In the genomic region with DNA sequence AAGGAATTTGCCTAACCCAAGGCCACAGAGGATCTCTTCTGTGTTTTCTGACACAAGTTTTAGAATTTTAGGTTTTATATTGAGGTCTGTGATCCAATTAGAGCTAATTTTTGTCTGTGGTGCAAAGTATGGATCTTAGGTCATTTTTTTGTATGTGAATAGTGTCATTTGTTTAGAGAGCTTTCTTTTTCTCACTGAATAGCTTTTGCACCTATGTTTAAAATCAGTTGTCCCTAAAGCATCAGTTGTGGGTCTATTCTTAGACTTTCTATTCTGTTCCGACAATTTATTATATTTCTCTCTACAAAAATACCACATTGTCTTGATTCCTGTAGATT, we compare ENCODE assay signal across 8 cellular contexts. TPM values are rescaled to one million over a fixed set of nuclear protein-coding genes. Genes with fewer than 3 reads are reported as not detected.
DNase-seq lines count a peak whose midpoint lies in the region; ATAC-seq and TF ChIP-seq lines count a peak whose summit lies in the region.

No MANE protein-coding gene starts in this region.

- intact Hi-C loops in CD4-positive, alpha-beta T cell (cut with DNase I, micrococcal nuclease): loop anchor here (2.0 to 10.0 kb wide), 2 partner anchors 40 to 410 kb away; a partner anchor contains a TSS
- intact Hi-C loops in PC-3 (cut with micrococcal nuclease): no loop called here

- ATAC-seq in CD4-positive, alpha-beta T cell (ENCODE audit: poor library complexity): no peak
- peak; percentile 1 for ATAC-seq in GM21576 (IDR thresholded peaks at IDR 0.05; ENCODE audit: unreplicated experiment)
- no peak for ATAC-seq in PC-3

- peak overlapping the region; percentile 41 for H3K27ac ChIP-seq in CD4-positive, alpha-beta T cell (ENCODE audit: low read depth, low read length)
- no peak overlapping the region for H3K27ac ChIP-seq in PC-3 (ENCODE audit: low read length)
- H3K27ac ChIP-seq in smooth muscle cell (ENCODE audit: low read depth): peak overlapping the region; percentile 72

- WGBS in smooth muscle cell (ENCODE audit: low lambda C conversion rate): 53% methylated on average over 1 of the region's 1 CpG

- H3K4me3 Mint-ChIP-seq in CD4-positive, alpha-beta T cell: peak overlapping the region; percentile 91

- H4K20me1 ChIP-seq in PC-3 (ENCODE audit: low read length): no peaks in the 10 kb centered on the region
- peaks cover 31% of the 10 kb centered on the region for H4K20me1 ChIP-seq in smooth muscle cell (ENCODE audit: low read depth)

- BruUV-seq in PC-3 (replicated peaks; lab: Mats Ljungman, UMichigan): TSS peak; percentile 52

- H3K79me2 ChIP-seq in PC-3 (ENCODE audit: low read length) (peaks cover 36% of the 10 kb centered on the region), smooth muscle cell (ENCODE audit: low read depth) (peaks cover 21% of the 10 kb centered on the region)

- H3K36me3 ChIP-seq in PC-3 (ENCODE audit: low read depth, low read length) (no peaks in the 10 kb centered on the region; the same call in none of the 2 replicates), smooth muscle cell (ENCODE audit: low read depth) (no peaks in the 10 kb centered on the region)

- H3K27me3 Mint-ChIP-seq in CD4-positive, alpha-beta T cell: no peaks in the 10 kb centered on the region

- no peaks in the 10 kb centered on the region for H3K9me3 ChIP-seq in CD4-positive, alpha-beta T cell (ENCODE audit: control insufficient read depth, low read length)
- no peaks in the 10 kb centered on the region for H3K9me3 ChIP-seq in PC-3 (ENCODE audit: low read length)
- no peaks in the 10 kb centered on the region for H3K9me3 ChIP-seq in smooth muscle cell (replicated peaks; ENCODE audit: low read depth)

- H3K36me3 Mint-ChIP-seq in CD4-positive, alpha-beta T cell (ENCODE audit: low read depth): peaks cover 40% of the 10 kb centered on the region

- H3K4me2 ChIP-seq in PC-3 (ENCODE audit: low read length) (peak overlapping the region; percentile 92), smooth muscle cell (peak overlapping the region; percentile 94)

- H3K9ac ChIP-seq in PC-3 (ENCODE audit: low read length) (peak overlapping the region; percentile 90; the same call in 1 of the 2 replicates), smooth muscle cell (ENCODE audit: low read depth) (peak overlapping the region; percentile 54)

- TF ChIP-seq CTCF in CD4-positive, alpha-beta T cell (IDR thresholded peaks at IDR 0.05): no peak
- TF ChIP-seq CTCF in PC-3 (conservative IDR thresholded peaks at IDR 0.05; ENCODE audit: low read depth, low read length): no peak
- TF ChIP-seq CTCF in fibroblast of pulmonary artery (IDR thresholded peaks at IDR 0.05; ENCODE audit: low read length, missing control alignments): no peak
- no peak for TF ChIP-seq CTCF in smooth muscle cell (IDR thresholded peaks at IDR 0.05; ENCODE audit: borderline replicate concordance, insufficient read depth, poor library complexity, severe bottlenecking)

- POLR2A ChIA-PET in CD4-positive, alpha-beta T cell (lab: Charles Lee): interaction anchor here (0.8 to 3.4 kb wide), 10 partner anchors 40 to 367 kb away, joined by 3 to 55 read pairs (median 4); a partner anchor contains a TSS
- POLR2A ChIA-PET in PC-3 (lab: Charles Lee; ENCODE audit: unreplicated experiment): no interaction called here

- peak overlapping the region; percentile 88 for H3K27ac Mint-ChIP-seq in CD4-positive, alpha-beta T cell

- peaks cover 32% of the 10 kb centered on the region for H3K4me1 ChIP-seq in PC-3 (ENCODE audit: insufficient read depth, low read length)
- peaks cover 9% of the 10 kb centered on the region for H3K4me1 ChIP-seq in smooth muscle cell (ENCODE audit: low read depth)

- no peaks in the 10 kb centered on the region for H3K9me3 Mint-ChIP-seq in CD4-positive, alpha-beta T cell

- no peaks in the 10 kb centered on the region for H3K27me3 ChIP-seq in CD4-positive, alpha-beta T cell (ENCODE audit: control insufficient read depth, insufficient read depth, low read length)
- H3K27me3 ChIP-seq in PC-3 (ENCODE audit: low read length): no peaks in the 10 kb centered on the region
- H3K27me3 ChIP-seq in smooth muscle cell (ENCODE audit: low read depth): no peaks in the 10 kb centered on the region

- H3K4me1 Mint-ChIP-seq in CD4-positive, alpha-beta T cell (ENCODE audit: low read depth): peaks cover 53% of the 10 kb centered on the region

- H2AFZ ChIP-seq in PC-3 (ENCODE audit: low read length): peak overlapping the region; percentile 97
- peak overlapping the region; percentile 54 for H2AFZ ChIP-seq in smooth muscle cell (ENCODE audit: low read depth)

- H3K4me3 ChIP-seq in PC-3 (ENCODE audit: low read length) (peak overlapping the region; percentile 86), fibroblast of pulmonary artery (replicated peaks; ENCODE audit: low read depth, low read length) (peak overlapping the region; percentile 93), smooth muscle cell (peak overlapping the region; percentile 92)

- H3K9me2 ChIP-seq in PC-3 (replicated peaks; ENCODE audit: low read length): no peaks in the 10 kb centered on the region

- CTCF ChIA-PET in CD4-positive, alpha-beta T cell (lab: Charles Lee): interaction anchor here (1.3 to 2.3 kb wide), 2 partner anchors 39 to 143 kb away, joined by 3 to 9 read pairs; no protein-coding TSS in a partner anchor
- CTCF ChIA-PET in PC-3 (lab: Charles Lee): no interaction called here

- no peak for DNase-seq in CD4-positive, alpha-beta T cell
- DNase-seq in PC-3 (no peak), fibroblast of pulmonary artery (ENCODE audit: low read depth) (no peak), smooth muscle cell (lab: John Stamatoyannopoulos, UW; ENCODE audit: unreplicated experiment) (no peak), NCI-H1436 treated with DMSO at 0.1 percent for 48 hours (lab: John Stamatoyannopoulos, UW) (no peak), iPS-NIHi11 (ENCODE audit: low spot score) (no peak)
- no peak for DNase-seq in stimulated activated CD4-positive, alpha-beta T cell treated with anti-CD3 and anti-CD28 coated beads, Interleukin-1b, Interleukin-23, amount 100 ng/mL, for 48 hours

- no peaks in the 10 kb centered on the region for H3F3A ChIP-seq in PC-3 (ENCODE audit: low read length, unreplicated experiment)
- H3F3A ChIP-seq in smooth muscle cell (ENCODE audit: low read depth): no peaks in the 10 kb centered on the region

RNA-seq across cellular contexts. Expression of a gene that starts 0.3 kb away (rescaled TPM):
- 10 to 100 TPM; 25.5 TPM for total RNA-seq in CD4-positive, alpha-beta T cell
- total RNA-seq in PC-3 (2014; rRNA removed) (5.3 and 5.8 TPM in 2 replicates), smooth muscle cell (3.9 and 7.8 TPM in 2 replicates)
- polyA plus RNA-seq in smooth muscle cell: 3.8 and 8.1 TPM in 2 replicates

RNA-seq across cellular contexts. Expression of a gene that starts 41.3 kb away (rescaled TPM):
- 10 to 100 TPM; 10.7 to 11.9 TPM for total RNA-seq in CD4-positive, alpha-beta T cell
- total RNA-seq in PC-3 (2014; rRNA removed) (24.6 and 25.0 TPM in 2 replicates), smooth muscle cell (33.4 and 35.2 TPM in 2 replicates)
- polyA plus RNA-seq in smooth muscle cell: 34.6 and 38.8 TPM in 2 replicates
